Comparison of ENCODE assay signal across 1 cellular context in the genomic region with DNA sequence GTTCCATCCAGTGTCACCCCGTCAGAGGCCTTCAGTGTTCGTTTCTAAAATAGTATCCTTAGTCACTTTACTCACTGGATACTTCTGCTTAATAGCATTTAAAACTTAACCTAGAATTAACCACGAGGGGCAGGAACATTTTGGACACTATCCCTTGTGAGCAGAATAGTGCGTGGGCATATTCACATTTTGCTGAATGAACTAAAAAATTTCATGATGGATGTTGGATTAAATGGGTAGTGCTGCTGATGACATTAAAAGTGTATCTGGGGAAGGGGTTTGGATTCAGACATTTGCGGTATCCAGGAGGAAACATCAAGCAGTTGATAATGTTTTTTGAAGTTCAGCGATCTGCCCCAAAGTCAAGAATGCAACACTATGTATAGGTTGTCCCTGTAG.
TF ChIP-seq lines count a peak whose summit lies in the region.

No MANE protein-coding gene starts in this region.

TF ChIP-seq in HepG2, 621 proteins besides CTCF, POLR2A, EP300 and RAD21:
- TF ChIP-seq MLX (CRISPR knock-in tag; IDR thresholded peaks at IDR 0.05) = no peak
- TF ChIP-seq ZBTB3 (CRISPR knock-in tag; IDR thresholded peaks at IDR 0.05; ENCODE audit: borderline replicate concordance, low read depth) = 0 out of 2 replicates have a peak, but pooled peaks have one; percentile 12
- TF ChIP-seq, protein P1, sequence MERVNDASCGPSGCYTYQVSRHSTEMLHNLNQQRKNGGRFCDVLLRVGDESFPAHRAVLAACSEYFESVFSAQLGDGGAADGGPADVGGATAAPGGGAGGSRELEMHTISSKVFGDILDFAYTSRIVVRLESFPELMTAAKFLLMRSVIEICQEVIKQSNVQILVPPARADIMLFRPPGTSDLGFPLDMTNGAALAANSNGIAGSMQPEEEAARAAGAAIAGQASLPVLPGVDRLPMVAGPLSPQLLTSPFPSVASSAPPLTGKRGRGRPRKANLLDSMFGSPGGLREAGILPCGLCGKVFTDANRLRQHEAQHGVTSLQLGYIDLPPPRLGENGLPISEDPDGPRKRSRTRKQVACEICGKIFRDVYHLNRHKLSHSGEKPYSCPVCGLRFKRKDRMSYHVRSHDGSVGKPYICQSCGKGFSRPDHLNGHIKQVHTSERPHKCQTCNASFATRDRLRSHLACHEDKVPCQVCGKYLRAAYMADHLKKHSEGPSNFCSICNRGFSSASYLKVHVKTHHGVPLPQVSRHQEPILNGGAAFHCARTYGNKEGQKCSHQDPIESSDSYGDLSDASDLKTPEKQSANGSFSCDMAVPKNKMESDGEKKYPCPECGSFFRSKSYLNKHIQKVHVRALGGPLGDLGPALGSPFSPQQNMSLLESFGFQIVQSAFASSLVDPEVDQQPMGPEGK (CRISPR knock-in tag; IDR thresholded peaks at IDR 0.05) = 0 out of 2 replicates have a peak, but pooled peaks have one; percentile 3
- TF ChIP-seq MAFF (IDR thresholded peaks at IDR 0.05; ENCODE audit: low read depth, low read length) = 0 out of 2 replicates have a peak, but pooled peaks have one; percentile 27
- no peak for TF ChIP-seq NFRKB (IDR thresholded peaks at IDR 0.05)
- TF ChIP-seq REL (CRISPR knock-in tag; conservative IDR thresholded peaks at IDR 0.05) = 0 out of 2 replicates have a peak, but pooled peaks have one; percentile 9
- 0 out of 4 replicates have a peak, but pooled peaks have one; percentile 15 to 16 for TF ChIP-seq MAFK (conservative IDR thresholded peaks at IDR 0.05 in 1 of 2, IDR thresholded peaks at IDR 0.05 in 1 of 2; ENCODE audit: low read length in 2 of 2)
- TF ChIP-seq MBD4 (IDR thresholded peaks at IDR 0.05; ENCODE audit: borderline replicate concordance, low read length) = peak; percentile 59; the same call in 1 of the 2 replicates
